ENCODE assay signal across 8 cellular contexts in the genomic region with DNA sequence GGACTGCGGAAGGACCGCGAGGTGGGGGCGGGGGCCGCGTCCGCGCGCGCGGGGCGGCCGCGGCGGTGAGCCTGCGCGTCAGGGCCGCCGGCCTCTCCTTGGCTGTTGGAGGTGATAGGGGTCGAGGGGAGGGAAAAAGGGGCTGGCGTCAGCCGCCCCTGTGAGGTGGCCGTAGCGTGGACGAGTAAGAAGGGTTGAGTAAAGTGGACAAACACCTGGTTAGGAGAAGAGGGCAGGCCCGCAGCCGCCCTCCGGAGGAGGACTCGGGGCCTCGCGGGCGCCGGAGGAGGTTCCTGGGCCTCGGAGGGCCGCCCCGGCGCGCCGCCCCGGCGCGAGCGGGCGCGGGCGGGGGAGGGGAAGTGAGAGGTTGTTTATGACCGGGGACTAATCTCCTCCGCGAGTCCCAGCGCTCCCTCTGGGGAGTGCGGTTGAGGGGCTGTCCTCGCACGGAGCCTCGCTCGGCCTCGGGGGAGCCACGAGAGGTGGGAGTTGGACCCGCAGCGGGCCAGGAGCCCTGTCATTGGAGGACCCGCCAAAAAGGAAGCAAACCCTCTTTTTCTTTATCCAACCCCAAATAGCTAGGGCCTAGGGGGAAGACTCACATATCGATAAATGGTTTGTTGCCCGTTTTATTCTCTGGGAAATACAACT. TPM values are rescaled to one million over a fixed set of nuclear protein-coding genes. Genes with fewer than 3 reads are reported as not detected.
DNase-seq lines count a peak whose midpoint lies in the region; ATAC-seq and TF ChIP-seq lines count a peak whose summit lies in the region.

No MANE protein-coding gene starts in this region.

- peak; percentile 37 for ATAC-seq in GM21786 (IDR thresholded peaks at IDR 0.05; ENCODE audit: unreplicated experiment)

- TF ChIP-seq CTCF in GM06990 (IDR thresholded peaks at IDR 0.05; ENCODE audit: insufficient read depth, low read length, poor library complexity, severe bottlenecking): no peak
- no peak for TF ChIP-seq CTCF in astrocyte of the spinal cord (IDR thresholded peaks at IDR 0.05; ENCODE audit: low read depth, low read length)

- no peaks in the 10 kb centered on the region for H3K27me3 ChIP-seq in GM06990 (replicated peaks; ENCODE audit: control insufficient read depth, insufficient read depth, low read length)

- H3K36me3 ChIP-seq in GM06990 (ENCODE audit: control insufficient read depth, insufficient read depth, low read length): peaks cover 5% of the 10 kb centered on the region; the same call in 1 of the 2 replicates

- H3K4me3 ChIP-seq in GM06990 (replicated peaks; ENCODE audit: low read depth, low read length) (peak overlapping the region; percentile 73), astrocyte of the spinal cord (ENCODE audit: low read depth, low read length) (peak overlapping the region; percentile 73)

- DNase-seq in GM06990 (ENCODE audit: extremely low read depth, insufficient read length): peak; percentile 91
- DNase-seq in KG1 (lab: John Stamatoyannopoulos, UW): peak; percentile 69
- peak; percentile 75 for DNase-seq in T-helper 22 cell (ENCODE audit: low read depth)
- no peak for DNase-seq in astrocyte of the spinal cord (ENCODE audit: low read depth, low spot score)
- DNase-seq in iPS-NIHi11 (ENCODE audit: low spot score): peak; percentile 86
- DNase-seq in stimulated activated CD4-positive, alpha-beta T cell treated with anti-CD3 and anti-CD28 coated beads, Interleukin-12 subunit alpha, Interleukin-12 subunit beta, amount 100 ng/mL, for 24 hours (ENCODE audit: low read depth in 2 of 2): peak; percentile 62 to 64
- DNase-seq in G401 (ENCODE audit: low spot score): no peak

- in situ Hi-C loops in astrocyte of the spinal cord (cut with HindIII; ENCODE audit: low sequenced_read_pairs) (no loop called here), G401 (cut with HindIII; ENCODE audit: low sequenced_read_pairs) (no loop called here)

RNA-seq across cellular contexts. Expression of gene INTS6, which starts 0.6 kb away (rescaled TPM):
- total RNA-seq in G401 (2014; rRNA removed; shearing (Covaris generic)): 27.4 and 32.3 TPM in 2 replicates

Comparison
In these comparisons a context has a peak if more than half of its experiments do, and no peak if none do; other contexts are left out.
1. DNase-seq: peak in GM06990 (single experiment), KG1 (single experiment), T-helper 22 cell (single experiment), iPS-NIHi11 (single experiment) and stimulated activated CD4-positive, alpha-beta T cell treated with anti-CD3 and anti-CD28 coated beads, Interleukin-12 subunit alpha, Interleukin-12 subunit beta, amount 100 ng/mL, for 24 hours (2 of 2); none in astrocyte of the spinal cord (single experiment) and G401 (single experiment).